13 cellular contexts compared by ENCODE assay signal in genomic region chr20:53897884-53898557, GRCh38.
DNase-seq lines count a peak whose midpoint lies in the region; ATAC-seq, FAIRE-seq and TF ChIP-seq lines count a peak whose summit lies in the region.
"Had no signal": no experiment of that assay in that cellular context is flagged by ENCODE, and none has a peak within 500 bp of the region (broad histone marks: within the 10 kb centered on the region; RNA-seq: fewer than 3 reads in every experiment).

No MANE protein-coding gene starts in this region.

- H3K27ac Mint-ChIP-seq in activated naive CD4-positive, alpha-beta T cell treated with anti-CD3 and anti-CD28 coated beads, Interleukin-2, amount 50 U/mL, for 24 hours = peak overlapping the region; percentile 86
- peak overlapping the region; percentile 94 for H3K27ac Mint-ChIP-seq in activated CD8-positive, alpha-beta T cell treated with anti-CD3 and anti-CD28 coated beads for 36 hours

- in situ Hi-C loops in HepG2 (cut with HindIII; ENCODE audit: extremely low pct_ligation_motif_present, low pct_unique_long_range_greater_than_20kb) = no loop called here

- BruUV-seq in HepG2 (replicated peaks; lab: Mats Ljungman, UMichigan) = no TSS peak

- H3K27me3 ChIP-seq in HepG2 (ENCODE audit: control insufficient read depth in 1 of 2, insufficient read depth in 2 of 2, low read length in 2 of 2) = peaks cover 1 to 13% of the 10 kb centered on the region in 2 experiments; a peak in 2 of 5 replicates
- H3K27me3 ChIP-seq in stomach = no peaks in the 10 kb centered on the region
- H3K27me3 ChIP-seq in prostate gland (replicated peaks; ENCODE audit: insufficient read depth) = no peaks in the 10 kb centered on the region

- intact Hi-C loops in activated CD8-positive, alpha-beta T cell treated with anti-CD3 and anti-CD28 coated beads for 36 hours (cut with micrococcal nuclease) = loop anchor here (10.0 kb wide), 1 partner anchor 53 kb away; no protein-coding TSS in a partner anchor
- intact Hi-C loops in HepG2 (cut with micrococcal nuclease; ENCODE audit: unreplicated experiment) = no loop called here
- intact Hi-C loops in stomach (cut with DNase I; ENCODE audit: low total_unique reads) = no loop called here
- intact Hi-C loops in prostate gland (cut with DNase I) = no loop called here

- H3K4me3 Mint-ChIP-seq in activated naive CD4-positive, alpha-beta T cell treated with anti-CD3 and anti-CD28 coated beads, Interleukin-2, amount 50 U/mL, for 24 hours = no peak overlapping the region
- H3K4me3 Mint-ChIP-seq in activated CD8-positive, alpha-beta T cell treated with anti-CD3 and anti-CD28 coated beads for 36 hours = no peak overlapping the region
- H3K4me3 Mint-ChIP-seq: stimulated activated naive B cell treated with anti-CD40 and anti-IgM and Interleukin-4, amounts not matched to agents 10 μg/mL and 1 μg/mL and 100 μg/mL, for 72 hours had no signal

- H3K9ac ChIP-seq in HepG2 (ENCODE audit: insufficient read depth, low read depth, low read length) = no peak overlapping the region

- H3K27ac ChIP-seq in HepG2 (ENCODE audit: extremely low read length, insufficient read depth, low read length) (no peak overlapping the region), stomach (peak overlapping the region in 3 of 5 donors; percentile 0 to 85 (median 84)), prostate gland (no peak overlapping the region)

- H3K4me1 ChIP-seq in HepG2 (ENCODE audit: insufficient read depth, low read length) = peaks cover 39% of the 10 kb centered on the region
- peaks cover 9 to 49% (median 34%) of the 10 kb centered on the region in 4 donors for H3K4me1 ChIP-seq in stomach
- H3K4me1 ChIP-seq in prostate gland (replicated peaks) = no peaks in the 10 kb centered on the region

- ATAC-seq in activated CD8-positive, alpha-beta T cell treated with anti-CD3 and anti-CD28 coated beads for 36 hours = no peak
- peak; percentile 74 for ATAC-seq in HepG2
- ATAC-seq: stimulated activated naive B cell treated with anti-CD40 and anti-IgM and Interleukin-4, amounts not matched to agents 10 μg/mL and 1 μg/mL and 100 μg/mL, for 72 hours had no signal

- TF ChIP-seq RAD21 in HepG2 (CRISPR knock-in tag; IDR thresholded peaks at IDR 0.05) = no peak

- no peak for DNase-seq in activated naive CD4-positive, alpha-beta T cell (lab: John Stamatoyannopoulos, UW)
- no peak for DNase-seq in activated CD8-positive, alpha-beta T cell treated with anti-CD3 and anti-CD28 coated beads for 36 hours
- DNase-seq in HepG2 (ENCODE audit: low spot score) (no peak), stomach (peak; percentile 35), prostate gland (ENCODE audit: low spot score) (no peak), NOMO-1 treated with dmso at 0.1 percent for 144 hours (lab: John Stamatoyannopoulos, UW; ENCODE audit: unreplicated experiment) (no peak)
- no peak for DNase-seq in stimulated activated CD4-positive, alpha-beta T cell treated with anti-CD3 and anti-CD28 coated beads, Interleukin-4, amount 100 ng/mL, for 1 hour
- DNase-seq: effector CD8-positive, alpha-beta T cell; NCI-H2029 treated with DMSO at 0.1 percent for 48 hours; stimulated activated naive B cell treated with anti-CD40 and anti-IgM and Interleukin-4, amounts not matched to agents 10 μg/mL and 1 μg/mL and 100 μg/mL, for 72 hours had no signal

- no peak for TF ChIP-seq POLR2A in HepG2 (IDR thresholded peaks at IDR 0.05; ENCODE audit: insufficient read depth in 1 of 2, low read depth in 2 of 2, low read length in 2 of 2)
- TF ChIP-seq POLR2A in stomach (IDR thresholded peaks at IDR 0.05) = no peak
- TF ChIP-seq POLR2A in prostate gland (IDR thresholded peaks at IDR 0.05) = no peak

- no peaks in the 10 kb centered on the region for H3K27me3 Mint-ChIP-seq in activated naive CD4-positive, alpha-beta T cell treated with anti-CD3 and anti-CD28 coated beads, Interleukin-2, amount 50 U/mL, for 24 hours
- no peaks in the 10 kb centered on the region for H3K27me3 Mint-ChIP-seq in activated CD8-positive, alpha-beta T cell treated with anti-CD3 and anti-CD28 coated beads for 36 hours
- H3K27me3 Mint-ChIP-seq: stimulated activated naive B cell treated with anti-CD40 and anti-IgM and Interleukin-4, amounts not matched to agents 10 μg/mL and 1 μg/mL and 100 μg/mL, for 72 hours had no signal

- no peaks in the 10 kb centered on the region for H4K20me1 ChIP-seq in HepG2 (ENCODE audit: insufficient read depth, low read length)

- POLR2A ChIA-PET in activated CD8-positive, alpha-beta T cell treated with anti-CD3 and anti-CD28 coated beads for 36 hours (lab: Charles Lee) = interaction anchor here (0.6 to 4.9 kb wide), 3 partner anchors 13 to 249 kb away, joined by 4 to 27 read pairs (median 26); no protein-coding TSS in a partner anchor
- POLR2A ChIA-PET in HepG2 (lab: Yijun Ruan, JAX) = interaction anchor here (1.0 to 1.3 kb wide), 3 partner anchors 17 to 19 kb away, joined by 3 to 5 read pairs (median 4); no protein-coding TSS in a partner anchor

- peaks cover 55% of the 10 kb centered on the region for H3K4me1 Mint-ChIP-seq in activated naive CD4-positive, alpha-beta T cell treated with anti-CD3 and anti-CD28 coated beads, Interleukin-2, amount 50 U/mL, for 24 hours
- peaks cover 75% of the 10 kb centered on the region for H3K4me1 Mint-ChIP-seq in activated CD8-positive, alpha-beta T cell treated with anti-CD3 and anti-CD28 coated beads for 36 hours (ENCODE audit: low read depth)

- CTCF ChIA-PET in activated CD8-positive, alpha-beta T cell treated with anti-CD3 and anti-CD28 coated beads for 36 hours (lab: Charles Lee) = interaction anchor here (1.0 to 6.9 kb wide), 6 partner anchors 11 to 58 kb away, joined by 3 to 61 read pairs (median 7); no protein-coding TSS in a partner anchor
- CTCF ChIA-PET in HepG2 (lab: Yijun Ruan, JAX; ENCODE audit: low intra/inter-chr PET ratio, low total read pairs) = no interaction called here

- no peaks in the 10 kb centered on the region for H3K79me2 ChIP-seq in HepG2 (ENCODE audit: insufficient read depth, low read length)

- H2AFZ ChIP-seq in HepG2 (ENCODE audit: low read length) = peak overlapping the region; percentile 93

- H3K4me2 ChIP-seq in HepG2 (ENCODE audit: low read depth, low read length) = peak overlapping the region; percentile 48

- H3K36me3 Mint-ChIP-seq in activated naive CD4-positive, alpha-beta T cell treated with anti-CD3 and anti-CD28 coated beads, Interleukin-2, amount 50 U/mL, for 24 hours = no peaks in the 10 kb centered on the region
- H3K36me3 Mint-ChIP-seq in activated CD8-positive, alpha-beta T cell treated with anti-CD3 and anti-CD28 coated beads for 36 hours (ENCODE audit: low read depth) = no peaks in the 10 kb centered on the region
- H3K36me3 Mint-ChIP-seq: stimulated activated naive B cell treated with anti-CD40 and anti-IgM and Interleukin-4, amounts not matched to agents 10 μg/mL and 1 μg/mL and 100 μg/mL, for 72 hours had no signal

- FAIRE-seq in HepG2 (lab: Jason Lieb, UNC) = no peak
- FAIRE-seq: GM18507, RCC 7860 had no signal

- H3K4me3 ChIP-seq in HepG2 (replicated peaks in 1 of 3; ENCODE audit: insufficient read depth in 1 of 3, low read depth in 2 of 3, low read length in 3 of 3) = 0 out of 6 replicates have a peak overlapping the region, but pooled peaks of 1 of the 3 experiments have one; percentile 9
- H3K4me3 ChIP-seq in stomach = no peak overlapping the region
- H3K4me3 ChIP-seq in prostate gland = no peak overlapping the region

- TF ChIP-seq EP300 in HepG2 (IDR thresholded peaks at IDR 0.05; ENCODE audit: low read depth in 2 of 2, low read length in 2 of 2) = no peak
- no peak for TF ChIP-seq EP300 in HepG2 (CRISPR knock-in tag; IDR thresholded peaks at IDR 0.05; ENCODE audit: borderline replicate concordance)
- no peak for TF ChIP-seq EP300 in stomach (IDR thresholded peaks at IDR 0.05)

- H3K9me3 ChIP-seq in HepG2 (ENCODE audit: low read length) (no peaks in the 10 kb centered on the region), stomach (no peaks in the 10 kb centered on the region), prostate gland (no peaks in the 10 kb centered on the region)

- TF ChIP-seq CTCF in activated CD8-positive, alpha-beta T cell treated with anti-CD3 and anti-CD28 coated beads for 36 hours (IDR thresholded peaks at IDR 0.05) = no peak
- TF ChIP-seq CTCF in HepG2 (CRISPR knock-in tag; IDR thresholded peaks at IDR 0.05) (no peak), stomach (IDR thresholded peaks at IDR 0.05) (no peak), prostate gland (IDR thresholded peaks at IDR 0.05) (no peak)

- 9% methylated on average over 9 of the region's 9 CpGs for WGBS in HepG2 (ENCODE audit: low lambda C conversion rate)
- WGBS in stomach, 5 donors = 28 to 45% (median 41%) methylated on average over 9 of the region's 9 CpGs
- WGBS in prostate gland = 39% methylated on average over 9 of the region's 9 CpGs

- H3K9me3 Mint-ChIP-seq in activated naive CD4-positive, alpha-beta T cell treated with anti-CD3 and anti-CD28 coated beads, Interleukin-2, amount 50 U/mL, for 24 hours = no peaks in the 10 kb centered on the region
- H3K9me3 Mint-ChIP-seq in activated CD8-positive, alpha-beta T cell treated with anti-CD3 and anti-CD28 coated beads for 36 hours = no peaks in the 10 kb centered on the region

- H3K36me3 ChIP-seq in HepG2 (replicated peaks in 1 of 2; ENCODE audit: control insufficient read depth in 1 of 2, insufficient read depth in 2 of 2, low read length in 2 of 2) (no peaks in the 10 kb centered on the region), stomach (no peaks in the 10 kb centered on the region), prostate gland (no peaks in the 10 kb centered on the region)

TF ChIP-seq in HepG2, 621 proteins besides CTCF, POLR2A, EP300 and RAD21:
- TF ChIP-seq GLI4 (CRISPR knock-in tag; IDR thresholded peaks at IDR 0.05; ENCODE audit: borderline replicate concordance) = no peak
- 0 out of 2 replicates have a peak, but pooled peaks have one; percentile 7 for TF ChIP-seq ZFP82 (CRISPR knock-in tag; IDR thresholded peaks at IDR 0.05; ENCODE audit: borderline replicate concordance)
- no peak for TF ChIP-seq THRA (CRISPR knock-in tag; IDR thresholded peaks at IDR 0.05; ENCODE audit: borderline replicate concordance)
TF ChIP-seq in HepG2: peak in this region for 1.

Comparison
In these comparisons a context has a peak if more than half of its experiments do, and no peak if none do; other contexts are left out.
1. H3K27ac ChIP-seq: peak in stomach (3 of 5); none in HepG2 (single experiment) and prostate gland (0 of 2).